Comparison of ENCODE assay signal across 8 cellular contexts in the genomic region with DNA sequence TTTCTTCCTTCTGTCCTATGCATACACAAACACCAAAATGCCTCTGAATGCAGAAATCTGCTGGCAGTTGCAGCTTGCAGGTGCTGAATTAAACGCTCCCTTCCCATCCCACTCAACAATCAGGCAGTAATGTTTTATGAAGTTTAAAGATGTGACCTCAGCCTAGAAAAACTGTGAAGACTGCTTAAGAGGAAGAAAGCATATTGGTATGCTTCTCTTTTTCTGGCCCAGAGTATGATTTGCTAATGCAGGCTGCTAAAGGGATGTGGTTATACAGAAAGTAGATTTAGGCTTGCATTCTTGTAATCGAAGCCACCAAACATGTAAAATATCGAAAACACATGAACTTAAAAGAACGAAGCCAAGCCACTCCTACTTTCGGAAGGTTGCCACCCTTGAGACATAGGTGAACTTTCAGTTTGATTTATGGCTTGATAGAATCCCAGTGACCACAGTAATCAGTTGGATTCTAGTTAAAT. TPM values are rescaled to one million over a fixed set of nuclear protein-coding genes. Genes with fewer than 3 reads are reported as not detected.
DNase-seq lines count a peak whose midpoint lies in the region; ATAC-seq and TF ChIP-seq lines count a peak whose summit lies in the region.

No MANE protein-coding gene starts in this region.

- H3K36me3 Mint-ChIP-seq in activated naive CD8-positive, alpha-beta T cell treated with anti-CD3 and anti-CD28 coated beads, Interleukin-2, amount 50 U/mL, for 24 hours (ENCODE audit: low read depth), result no peaks in the 10 kb centered on the region

- peaks cover 59% of the 10 kb centered on the region for H3K4me1 Mint-ChIP-seq in activated naive CD8-positive, alpha-beta T cell treated with anti-CD3 and anti-CD28 coated beads, Interleukin-2, amount 50 U/mL, for 24 hours

- H3K4me1 ChIP-seq in stomach (peaks cover 17 to 59% (median 31%) of the 10 kb centered on the region in 4 donors), foreskin keratinocyte (no peaks in the 10 kb centered on the region)

- 46 to 58% (median 49%) methylated on average over 5 of the region's 5 CpGs for WGBS in stomach, 5 donors

- TF ChIP-seq POLR2A in stomach (IDR thresholded peaks at IDR 0.05), result no peak

- H3K27me3 ChIP-seq in stomach, result no peaks in the 10 kb centered on the region
- H3K27me3 ChIP-seq in foreskin keratinocyte, result no peaks in the 10 kb centered on the region

- H3K27ac Mint-ChIP-seq in activated naive CD8-positive, alpha-beta T cell treated with anti-CD3 and anti-CD28 coated beads, Interleukin-2, amount 50 U/mL, for 24 hours, result peak overlapping the region; percentile 68

- TF ChIP-seq CTCF in stomach (IDR thresholded peaks at IDR 0.05), result no peak
- TF ChIP-seq CTCF in foreskin keratinocyte (conservative IDR thresholded peaks at IDR 0.05), result no peak

- ATAC-seq in GM19463 (IDR thresholded peaks at IDR 0.05; ENCODE audit: unreplicated experiment) (peak; percentile 92), HG03442 (IDR thresholded peaks at IDR 0.05; ENCODE audit: unreplicated experiment) (peak; percentile 91), foreskin keratinocyte (no peak)
- ATAC-seq in activated naive CD8-positive, alpha-beta T cell treated with anti-CD3 and anti-CD28 coated beads, Interleukin-2, amount 50 U/mL, for 24 hours, result peak; percentile 66

- no peaks in the 10 kb centered on the region for H3K36me3 ChIP-seq in stomach

- no peak for TF ChIP-seq EP300 in stomach (IDR thresholded peaks at IDR 0.05)

- H3K27me3 Mint-ChIP-seq in activated naive CD8-positive, alpha-beta T cell treated with anti-CD3 and anti-CD28 coated beads, Interleukin-2, amount 50 U/mL, for 24 hours, result no peaks in the 10 kb centered on the region

- intact Hi-C loops in stomach (cut with DNase I; ENCODE audit: low total_unique reads), result no loop called here

- H3K27ac ChIP-seq in stomach (peak overlapping the region in 4 of 5 donors; percentile 39 to 75 (median 52)), foreskin keratinocyte (no peak overlapping the region)

- no peaks in the 10 kb centered on the region for H3K9me3 Mint-ChIP-seq in activated naive CD8-positive, alpha-beta T cell treated with anti-CD3 and anti-CD28 coated beads, Interleukin-2, amount 50 U/mL, for 24 hours

- peak overlapping the region; percentile 56 for H3K4me3 Mint-ChIP-seq in activated naive CD8-positive, alpha-beta T cell treated with anti-CD3 and anti-CD28 coated beads, Interleukin-2, amount 50 U/mL, for 24 hours

- H3K9me3 ChIP-seq in stomach, result no peaks in the 10 kb centered on the region

- DNase-seq in EH (ENCODE audit: low read depth) (peak; percentile 30), stomach (no peak), foreskin keratinocyte (no peak), NCI-H2029 treated with DMSO at 0.1 percent for 48 hours (lab: John Stamatoyannopoulos, UW) (no peak)
- no peak for DNase-seq in activated naive CD8-positive, alpha-beta T cell treated with anti-CD3 and anti-CD28 coated beads, Interleukin-2, amount 50 U/mL, for 24 hours
- DNase-seq in activated CD8-positive, alpha-beta memory T cell treated with anti-CD3 and anti-CD28 coated beads, Interleukin-2, amount 50 U/mL, for 4 hours, result no peak

- H3K4me3 ChIP-seq in stomach, result no peak overlapping the region

RNA-seq across cellular contexts. Expression of a gene that starts 40.8 kb away (rescaled TPM):
- total RNA-seq in stomach (10 to 100 TPM; 23.2 to 40.3 (median 24.5) TPM), foreskin keratinocyte (4.1 and 4.5 TPM in 2 replicates)
- polyA plus RNA-seq in stomach (10 to 100 TPM in 2 of 3 donors, 1 to 10 TPM in 1; 4.9 to 12.5 (median 12.4) TPM), foreskin keratinocyte (0.92 and 1.1 TPM in 2 replicates)
